In genomic region chr17:77127735-77128361, GRCh38 we compare ENCODE assay signal across 8 cellular contexts. TPM values are rescaled to one million over a fixed set of nuclear protein-coding genes. Genes with fewer than 3 reads are reported as not detected.
DNase-seq lines count a peak whose midpoint lies in the region; ATAC-seq, FAIRE-seq and TF ChIP-seq lines count a peak whose summit lies in the region.

No MANE protein-coding gene starts in this region.

- H3K36me3 Mint-ChIP-seq in T-helper 1 cell treated with Interleukin-12 subunit alpha and Interleukin-12 subunit beta and Interleukin-4 antibody, amounts not matched to agents 30 μg/mL and 1 μg/mL, for 36 hours (ENCODE audit: low read depth), result no peaks in the 10 kb centered on the region
- no peaks in the 10 kb centered on the region for H3K36me3 Mint-ChIP-seq in activated naive CD8-positive, alpha-beta T cell treated with anti-CD3 and anti-CD28 coated beads, Interleukin-2, amount 50 U/mL, for 24 hours (ENCODE audit: low read depth)

- H3K36me3 ChIP-seq in lung (ENCODE audit: control insufficient read depth in 2 of 2, insufficient read depth in 2 of 2, low read length in 2 of 2), result no peaks in the 10 kb centered on the region

- no peaks in the 10 kb centered on the region for H3K9me3 Mint-ChIP-seq in T-helper 1 cell treated with Interleukin-12 subunit alpha and Interleukin-12 subunit beta and Interleukin-4 antibody, amounts not matched to agents 30 μg/mL and 1 μg/mL, for 36 hours
- H3K9me3 Mint-ChIP-seq in activated naive CD8-positive, alpha-beta T cell treated with anti-CD3 and anti-CD28 coated beads, Interleukin-2, amount 50 U/mL, for 24 hours, result no peaks in the 10 kb centered on the region

- H3K4me1 ChIP-seq in lung (ENCODE audit: control insufficient read depth in 2 of 2, insufficient read depth in 2 of 2, low read length in 2 of 2), result peaks cover 3 to 11% of the 10 kb centered on the region in 2 donors

- H3K27me3 ChIP-seq in lung (ENCODE audit: control insufficient read depth, insufficient read depth), result no peaks in the 10 kb centered on the region

- H3K27me3 Mint-ChIP-seq in T-helper 1 cell treated with Interleukin-12 subunit alpha and Interleukin-12 subunit beta and Interleukin-4 antibody, amounts not matched to agents 30 μg/mL and 1 μg/mL, for 36 hours (ENCODE audit: low read depth), result no peaks in the 10 kb centered on the region
- H3K27me3 Mint-ChIP-seq in activated naive CD8-positive, alpha-beta T cell treated with anti-CD3 and anti-CD28 coated beads, Interleukin-2, amount 50 U/mL, for 24 hours, result no peaks in the 10 kb centered on the region

- DNase-seq in activated naive CD8-positive, alpha-beta T cell treated with anti-CD3 and anti-CD28 coated beads, Interleukin-2, amount 50 U/mL, for 24 hours, result peak; percentile 70
- peak; percentile 50 for DNase-seq in lung (ENCODE audit: low spot score)
- peak; percentile 45 to 59 for DNase-seq in stimulated activated CD8-positive, alpha-beta memory T cell treated with anti-CD3 and anti-CD28 coated beads, Interleukin-2, amount 100 ng/mL, for 48 hours (ENCODE audit: low read depth in 2 of 2)
- DNase-seq in GM20000 (ENCODE audit: low spot score), result no peak
- no peak for DNase-seq in OCI-M2 (lab: John Stamatoyannopoulos, UW; ENCODE audit: unreplicated experiment)
- no peak for DNase-seq in HTR-8/SVneo (ENCODE audit: insufficient read length, low spot score)
- no peak for DNase-seq in NCI-H226

- peak; percentile 96 for ATAC-seq in activated naive CD8-positive, alpha-beta T cell treated with anti-CD3 and anti-CD28 coated beads, Interleukin-2, amount 50 U/mL, for 24 hours
- ATAC-seq in lung (ENCODE audit: insufficient read depth, low FRiP score), result peak; percentile 41

- H3K27ac ChIP-seq in lung (ENCODE audit: low read depth in 1 of 2, low read length in 1 of 2), result peak overlapping the region; percentile 78 to 86

- TF ChIP-seq CTCF in lung (IDR thresholded peaks at IDR 0.05; ENCODE audit: control extremely low read depth, extremely low read depth), result no peak
- TF ChIP-seq CTCF in GM20000 (IDR thresholded peaks at IDR 0.05; ENCODE audit: extremely low read depth, missing control alignments), result no peak

- 28 to 49% methylated on average over 18 of the region's 18 CpGs for WGBS in lung, 2 donors

- FAIRE-seq in HTR-8/SVneo (lab: Jason Lieb, UNC), result no peak

- peaks cover 34% of the 10 kb centered on the region for H3K4me1 Mint-ChIP-seq in T-helper 1 cell treated with Interleukin-12 subunit alpha and Interleukin-12 subunit beta and Interleukin-4 antibody, amounts not matched to agents 30 μg/mL and 1 μg/mL, for 36 hours (ENCODE audit: low read depth)
- H3K4me1 Mint-ChIP-seq in activated naive CD8-positive, alpha-beta T cell treated with anti-CD3 and anti-CD28 coated beads, Interleukin-2, amount 50 U/mL, for 24 hours, result peaks cover 41% of the 10 kb centered on the region

- H3K4me3 Mint-ChIP-seq in T-helper 1 cell treated with Interleukin-12 subunit alpha and Interleukin-12 subunit beta and Interleukin-4 antibody, amounts not matched to agents 30 μg/mL and 1 μg/mL, for 36 hours, result peak overlapping the region; percentile 66
- H3K4me3 Mint-ChIP-seq in activated naive CD8-positive, alpha-beta T cell treated with anti-CD3 and anti-CD28 coated beads, Interleukin-2, amount 50 U/mL, for 24 hours, result peak overlapping the region; percentile 74

- no peaks in the 10 kb centered on the region for H3K9me3 ChIP-seq in lung (ENCODE audit: control insufficient read depth in 2 of 2, insufficient read depth in 1 of 2, low read length in 1 of 2)

- peak overlapping the region; percentile 88 for H3K27ac Mint-ChIP-seq in T-helper 1 cell treated with Interleukin-12 subunit alpha and Interleukin-12 subunit beta and Interleukin-4 antibody, amounts not matched to agents 30 μg/mL and 1 μg/mL, for 36 hours
- H3K27ac Mint-ChIP-seq in activated naive CD8-positive, alpha-beta T cell treated with anti-CD3 and anti-CD28 coated beads, Interleukin-2, amount 50 U/mL, for 24 hours, result peak overlapping the region; percentile 93

- peak overlapping the region; percentile 12 for H3K4me3 ChIP-seq in lung

RNA-seq across cellular contexts. Expression of gene SEC14L1, which starts 12.9 kb away (rescaled TPM):
- 100 to 1,000 TPM; 156 to 171 TPM for total RNA-seq in lung
- polyA plus RNA-seq in lung, result 100 to 1,000 TPM in 1 of 2 donors, 10 to 100 TPM in 1; 41.6 to 114 TPM

Comparison
In these comparisons a context has a peak if more than half of its experiments do, and no peak if none do; other contexts are left out.
1. DNase-seq: peak in activated naive CD8-positive, alpha-beta T cell treated with anti-CD3 and anti-CD28 coated beads, Interleukin-2, amount 50 U/mL, for 24 hours (single experiment), lung (single experiment) and stimulated activated CD8-positive, alpha-beta memory T cell treated with anti-CD3 and anti-CD28 coated beads, Interleukin-2, amount 100 ng/mL, for 48 hours (2 of 2); none in GM20000 (single experiment), OCI-M2 (single experiment), HTR-8/SVneo (single experiment) and NCI-H226 (single experiment).